23 cellular contexts compared by ENCODE assay signal in genomic region chr12:1186298-1186697, GRCh38.
A peak's percentile ranks its signal among the peaks of the same experiment; 100 is the strongest.
DNase-seq lines count a peak whose midpoint lies in the region; ATAC-seq and TF ChIP-seq lines count a peak whose summit lies in the region.
"Had no signal": no experiment of that assay in that cellular context is flagged by ENCODE, and none has a peak within 500 bp of the region (broad histone marks: within the 10 kb centered on the region; RNA-seq: fewer than 3 reads in every experiment).

No MANE protein-coding gene starts in this region.

- no peak for DNase-seq in activated CD4-positive, alpha-beta T cell treated with anti-CD3 and anti-CD28 coated beads for 36 hours
- no peak for DNase-seq in activated CD4-positive, alpha-beta T cell treated with anti-CD3 and anti-CD28 coated beads, Interleukin-2, amount 50 U/mL, for 4 hours
- DNase-seq in WTC11 (ENCODE audit: low spot score) (no peak), neural progenitor cell (ENCODE audit: low spot score) (no peak), OCI-M2 (lab: John Stamatoyannopoulos, UW; ENCODE audit: unreplicated experiment) (no peak), DMS 273 treated with DMSO at 0.1 percent for 48 hours (lab: John Stamatoyannopoulos, UW) (no peak)
- no peak for DNase-seq in stimulated activated CD4-positive, alpha-beta T cell treated with anti-CD3 and anti-CD28 coated beads, Interleukin-4, amount 100 ng/mL, for 24 hours
- DNase-seq: 8988T; AML-193; C1 segment of cervical spinal cord; CD8-positive, alpha-beta T cell; DMS153; NCI-H1105; NCI-H146; NCI-H2029; NCI-H2227 treated with DMSO at 0.1 percent for 48 hours; NCI-H510A treated with DMSO at 0.1 percent for 48 hours; NCI-H748 treated with DMSO at 0.1 percent for 48 hours; NK-92 treated with Interleukin-12 subunit alpha and Interleukin-12 subunit beta, amount 100 ng/mL, for 24 hours had no signal

- H3K27me3 Mint-ChIP-seq in activated CD4-positive, alpha-beta T cell treated with anti-CD3 and anti-CD28 coated beads for 36 hours, result no peaks in the 10 kb centered on the region
- H3K27me3 Mint-ChIP-seq in WTC11 (ENCODE audit: low read depth), result no peaks in the 10 kb centered on the region
- no peaks in the 10 kb centered on the region for H3K27me3 Mint-ChIP-seq in neural progenitor cell (ENCODE audit: insufficient read depth, low read depth)

- peaks cover 85% of the 10 kb centered on the region for H3K4me1 ChIP-seq in KMS-11 (ENCODE audit: low read depth, poor library complexity, severe bottlenecking)
- H3K4me1 ChIP-seq in neural progenitor cell, result peaks cover 6% of the 10 kb centered on the region
- H3K4me1 ChIP-seq: SJSA1 had no signal

- H3K27me3 ChIP-seq in KMS-11 (ENCODE audit: insufficient read depth, low read depth) (no peaks in the 10 kb centered on the region), neural progenitor cell (no peaks in the 10 kb centered on the region)
- H3K27me3 ChIP-seq: SJSA1 had no signal

- H3K36me3 ChIP-seq in KMS-11 (ENCODE audit: insufficient read depth), result no peaks in the 10 kb centered on the region
- peaks cover 7% of the 10 kb centered on the region for H3K36me3 ChIP-seq in neural progenitor cell

- H3K4me3 Mint-ChIP-seq in activated CD4-positive, alpha-beta T cell treated with anti-CD3 and anti-CD28 coated beads for 36 hours, result no peak overlapping the region
- no peak overlapping the region for H3K4me3 Mint-ChIP-seq in WTC11
- no peak overlapping the region for H3K4me3 Mint-ChIP-seq in neural progenitor cell
- H3K4me3 Mint-ChIP-seq: CD8-positive, alpha-beta T cell had no signal

- H3K4me1 Mint-ChIP-seq in activated CD4-positive, alpha-beta T cell treated with anti-CD3 and anti-CD28 coated beads for 36 hours, result peaks cover 13% of the 10 kb centered on the region
- H3K4me1 Mint-ChIP-seq in WTC11 (peaks cover 12% of the 10 kb centered on the region), neural progenitor cell (peaks cover 2% of the 10 kb centered on the region)

- H3K79me2 ChIP-seq in KMS-11 (ENCODE audit: insufficient read depth, low read depth), result peaks cover 5% of the 10 kb centered on the region; the same call in 1 of the 2 replicates
- H3K79me2 ChIP-seq in neural progenitor cell (ENCODE audit: low read depth), result no peaks in the 10 kb centered on the region

- H3K4me3 ChIP-seq in KMS-11 (IDR thresholded peaks at IDR 0.05; ENCODE audit: insufficient read depth, low read depth, low read length) (no peak overlapping the region), neural progenitor cell (no peak overlapping the region)
- H3K4me3 ChIP-seq: K562, SJSA1 had no signal

- H3K9me3 ChIP-seq in neural progenitor cell (ENCODE audit: low read depth), result no peaks in the 10 kb centered on the region
- H3K9me3 ChIP-seq: SJSA1 had no signal

- CTCF ChIA-PET in activated CD4-positive, alpha-beta T cell treated with anti-CD3 and anti-CD28 coated beads for 36 hours (lab: Charles Lee), result interaction anchor here (1.4 kb wide), 1 partner anchor 33 kb away, joined by 5 read pairs; no protein-coding TSS in a partner anchor
- CTCF ChIA-PET in WTC11 (lab: Charles Lee), result interaction anchor here (1.0 kb wide), 1 partner anchor 68 kb away, joined by 3 read pairs; no protein-coding TSS in a partner anchor

- H3K27ac ChIP-seq in KMS-11 (peak overlapping the region; percentile 94), neural progenitor cell (peak overlapping the region; percentile 15)
- H3K27ac ChIP-seq: SJSA1 had no signal

- POLR2A ChIA-PET in activated CD4-positive, alpha-beta T cell treated with anti-CD3 and anti-CD28 coated beads for 36 hours (lab: Charles Lee), result no interaction called here
- POLR2A ChIA-PET in WTC11 (lab: Charles Lee), result interaction anchor here (0.6 kb wide), 1 partner anchor 261 kb away, joined by 4 read pairs; no protein-coding TSS in a partner anchor

- intact Hi-C loops in activated CD4-positive, alpha-beta T cell treated with anti-CD3 and anti-CD28 coated beads for 36 hours (cut with DNase I, micrococcal nuclease), result no loop called here

- TF ChIP-seq CTCF in KMS-11 (conservative IDR thresholded peaks at IDR 0.05; ENCODE audit: low read depth, low read length) (no peak), WTC11 (IDR thresholded peaks at IDR 0.05) (no peak), neural progenitor cell (IDR thresholded peaks at IDR 0.05) (no peak)

- H3F3A ChIP-seq in neural progenitor cell (ENCODE audit: low read depth), result peaks cover 2% of the 10 kb centered on the region

- H3K27ac Mint-ChIP-seq in activated CD4-positive, alpha-beta T cell treated with anti-CD3 and anti-CD28 coated beads for 36 hours, result peak overlapping the region; percentile 14
- peak overlapping the region; percentile 81 for H3K27ac Mint-ChIP-seq in WTC11
- H3K27ac Mint-ChIP-seq in neural progenitor cell, result no peak overlapping the region
- H3K27ac Mint-ChIP-seq: CD8-positive, alpha-beta T cell had no signal

- peak overlapping the region; percentile 35; the same call in 1 of the 2 replicates for H3K9ac ChIP-seq in KMS-11
- H3K9ac ChIP-seq in neural progenitor cell, result no peak overlapping the region

- no peaks in the 10 kb centered on the region for H3K9me3 Mint-ChIP-seq in activated CD4-positive, alpha-beta T cell treated with anti-CD3 and anti-CD28 coated beads for 36 hours (ENCODE audit: low read depth)
- no peaks in the 10 kb centered on the region for H3K9me3 Mint-ChIP-seq in WTC11
- H3K9me3 Mint-ChIP-seq in neural progenitor cell, result no peaks in the 10 kb centered on the region
- H3K9me3 Mint-ChIP-seq: CD8-positive, alpha-beta T cell had no signal

- H3K4me2 ChIP-seq in KMS-11 (peak overlapping the region; percentile 67), neural progenitor cell (no peak overlapping the region)

- no peaks in the 10 kb centered on the region for H4K20me1 ChIP-seq in KMS-11 (ENCODE audit: insufficient read depth)
- no peaks in the 10 kb centered on the region for H4K20me1 ChIP-seq in neural progenitor cell (ENCODE audit: low read depth)

- H3K36me3 Mint-ChIP-seq in activated CD4-positive, alpha-beta T cell treated with anti-CD3 and anti-CD28 coated beads for 36 hours (ENCODE audit: low read depth), result peaks cover 17% of the 10 kb centered on the region
- peaks cover 15% of the 10 kb centered on the region for H3K36me3 Mint-ChIP-seq in WTC11
- peaks cover 9% of the 10 kb centered on the region for H3K36me3 Mint-ChIP-seq in neural progenitor cell

- ATAC-seq in activated CD4-positive, alpha-beta T cell treated with anti-CD3 and anti-CD28 coated beads for 36 hours, result no peak
- ATAC-seq in WTC11, result no peak
- ATAC-seq: CD8-positive, alpha-beta T cell; K562; Right ventricle myocardium inferior had no signal

- H2AFZ ChIP-seq in KMS-11 (ENCODE audit: low read depth) (no peak overlapping the region), neural progenitor cell (replicated peaks) (no peak overlapping the region)

TF ChIP-seq in WTC11, 78 proteins besides CTCF, POLR2A, EP300 and RAD21:
- TF ChIP-seq NFE2L1 (CRISPR knock-in tag; IDR thresholded peaks at IDR 0.05), result no peak
- TF ChIP-seq HMGA2 (CRISPR knock-in tag; IDR thresholded peaks at IDR 0.05), result no peak
- TF ChIP-seq NR2C2 (CRISPR knock-in tag; IDR thresholded peaks at IDR 0.05), result no peak
- TF ChIP-seq SP1 (CRISPR knock-in tag; conservative IDR thresholded peaks at IDR 0.05), result no peak
- no peak for TF ChIP-seq ZBTB21 (CRISPR knock-in tag; IDR thresholded peaks at IDR 0.05; ENCODE audit: borderline replicate concordance)
- no peak for TF ChIP-seq E2F5 (CRISPR knock-in tag; IDR thresholded peaks at IDR 0.05)
- no peak for TF ChIP-seq TCF7 (CRISPR knock-in tag; IDR thresholded peaks at IDR 0.05; ENCODE audit: low read depth)
- no peak for TF ChIP-seq TEAD1 (CRISPR knock-in tag; IDR thresholded peaks at IDR 0.05)
- no peak for TF ChIP-seq NFATC4 (CRISPR knock-in tag; IDR thresholded peaks at IDR 0.05)
- TF ChIP-seq GRHL2 (CRISPR knock-in tag; IDR thresholded peaks at IDR 0.05; ENCODE audit: insufficient replicate concordance, severe bottlenecking), result no peak
TF ChIP-seq in WTC11: peak in this region for 0.
